ENCODE assay signal across 10 cellular contexts in genomic region chr20:53597085-53597482, GRCh38. TPM values are rescaled to one million over a fixed set of nuclear protein-coding genes. Genes with fewer than 3 reads are reported as not detected.
DNase-seq lines count a peak whose midpoint lies in the region; ATAC-seq and TF ChIP-seq lines count a peak whose summit lies in the region.
"Had no signal": no experiment of that assay in that cellular context is flagged by ENCODE, and none has a peak within 500 bp of the region (broad histone marks: within the 10 kb centered on the region; RNA-seq: fewer than 3 reads in every experiment).

No MANE protein-coding gene starts in this region.

- peaks cover 1% of the 10 kb centered on the region for H3K36me3 Mint-ChIP-seq in HFFc6 (ENCODE audit: low read depth)
- H3K36me3 Mint-ChIP-seq in activated CD4-positive, alpha-beta memory T cell treated with anti-CD3 and anti-CD28 coated beads for 36 hours: peaks cover 3% of the 10 kb centered on the region

- H3K4me1 Mint-ChIP-seq in HFFc6 (ENCODE audit: low read depth): peaks cover 46% of the 10 kb centered on the region
- H3K4me1 Mint-ChIP-seq in activated CD4-positive, alpha-beta memory T cell treated with anti-CD3 and anti-CD28 coated beads for 36 hours (ENCODE audit: low read depth): peaks cover 50% of the 10 kb centered on the region

- ATAC-seq in GM18511 (IDR thresholded peaks at IDR 0.05; ENCODE audit: unreplicated experiment) (no peak), GM21367 (IDR thresholded peaks at IDR 0.05; ENCODE audit: unreplicated experiment) (no peak)

- POLR2A ChIA-PET in activated CD4-positive, alpha-beta memory T cell treated with anti-CD3 and anti-CD28 coated beads for 36 hours (lab: Charles Lee): interaction anchor here (0.5 kb wide), 1 partner anchor 310 kb away, joined by 4 read pairs; no protein-coding TSS in a partner anchor

- CTCF ChIA-PET in activated CD4-positive, alpha-beta memory T cell treated with anti-CD3 and anti-CD28 coated beads for 36 hours (lab: Charles Lee): interaction anchor here (0.8 to 1.6 kb wide), 2 partner anchors 111 to 343 kb away, joined by 3 to 4 read pairs; no protein-coding TSS in a partner anchor

- DNase-seq in HFFc6 (no peak), fibroblast of pulmonary artery (ENCODE audit: low read depth) (peak; percentile 84), HUDEP-2 (lab: John Stamatoyannopoulos, UW; ENCODE audit: unreplicated experiment in 76 of 76) (no peak), nucleus accumbens (lab: John Stamatoyannopoulos, UW) (no peak)
- DNase-seq in activated CD4-positive, alpha-beta memory T cell treated with anti-CD3 and anti-CD28 coated beads for 36 hours: no peak
- DNase-seq: activated CD4-positive, CD25-positive, alpha-beta regulatory T cell; NCI-H2029 treated with DMSO at 0.1 percent for 48 hours had no signal

- H3K27me3 Mint-ChIP-seq in HFFc6 (ENCODE audit: insufficient read depth): peaks cover 5% of the 10 kb centered on the region
- no peaks in the 10 kb centered on the region for H3K27me3 Mint-ChIP-seq in activated CD4-positive, alpha-beta memory T cell treated with anti-CD3 and anti-CD28 coated beads for 36 hours

- no peaks in the 10 kb centered on the region for H3K9me3 Mint-ChIP-seq in HFFc6
- H3K9me3 Mint-ChIP-seq in activated CD4-positive, alpha-beta memory T cell treated with anti-CD3 and anti-CD28 coated beads for 36 hours: no peaks in the 10 kb centered on the region

- H3K27ac Mint-ChIP-seq in HFFc6: peak overlapping the region; percentile 16; the same call in 1 of the 2 replicates
- peak overlapping the region; percentile 60 for H3K27ac Mint-ChIP-seq in activated CD4-positive, alpha-beta memory T cell treated with anti-CD3 and anti-CD28 coated beads for 36 hours

- H3K4me3 ChIP-seq in fibroblast of pulmonary artery (replicated peaks; ENCODE audit: low read depth, low read length) (no peak overlapping the region), skin epidermis (peak overlapping the region in 5 of 7 experiments; percentile 0 to 72 (median 15))

- peak overlapping the region in 19 of 21 experiments; percentile 34 to 100 (median 94) for H3K27ac ChIP-seq in skin epidermis

- TF ChIP-seq CTCF in HFFc6 (IDR thresholded peaks at IDR 0.05) (no peak), fibroblast of pulmonary artery (IDR thresholded peaks at IDR 0.05; ENCODE audit: low read length, missing control alignments) (no peak)

- intact Hi-C loops in activated CD4-positive, alpha-beta memory T cell treated with anti-CD3 and anti-CD28 coated beads for 36 hours (cut with micrococcal nuclease): loop anchor here (2.0 to 10.0 kb wide), 3 partner anchors 46 to 608 kb away; partner anchors contain the start of gene PFDN4

- H3K4me3 Mint-ChIP-seq in HFFc6: no peak overlapping the region
- peak overlapping the region; percentile 69 for H3K4me3 Mint-ChIP-seq in activated CD4-positive, alpha-beta memory T cell treated with anti-CD3 and anti-CD28 coated beads for 36 hours

RNA-seq across cellular contexts. Expression of gene ZNF217, which starts 3.4 kb away (rescaled TPM):
- 10 to 100 TPM; 38.5 to 42.9 (median 40.1) TPM for total RNA-seq in HFFc6 (2021; fragmentation: NEBNext Ultra II Directional; extraction: Animal tissue kit (Norgen Biotek cat#: 25700))
- total RNA-seq in activated CD4-positive, alpha-beta memory T cell treated with anti-CD3 and anti-CD28 coated beads for 36 hours: 10 to 100 TPM; 56.3 to 57.5 TPM
